1 cellular context compared by ENCODE assay signal in genomic region chr11:108008656-108009496, GRCh38.
TF ChIP-seq lines count a peak whose summit lies in the region.

Gene CUL5, plus strand, starts transcription at chr11:108008898. Its CDS starts 451 bp downstream, at chr11:108009349.

TF ChIP-seq in HepG2, 621 proteins besides CTCF, POLR2A, EP300 and RAD21 (continued from another document and continues in another):
- peak; percentile 61; the same call in 1 of the 2 replicates for TF ChIP-seq HIVEP1 (CRISPR knock-in tag; IDR thresholded peaks at IDR 0.05)
- TF ChIP-seq ZBTB8A (CRISPR knock-in tag; IDR thresholded peaks at IDR 0.05; ENCODE audit: borderline replicate concordance, low read depth), result no peak
- peak; percentile 59; the same call in 1 of the 2 replicates for TF ChIP-seq KLF15 (CRISPR knock-in tag; IDR thresholded peaks at IDR 0.05; ENCODE audit: borderline replicate concordance)
- no peak for TF ChIP-seq SUZ12 (IDR thresholded peaks at IDR 0.05; ENCODE audit: low read depth, low read length)
- TF ChIP-seq, protein P1, sequence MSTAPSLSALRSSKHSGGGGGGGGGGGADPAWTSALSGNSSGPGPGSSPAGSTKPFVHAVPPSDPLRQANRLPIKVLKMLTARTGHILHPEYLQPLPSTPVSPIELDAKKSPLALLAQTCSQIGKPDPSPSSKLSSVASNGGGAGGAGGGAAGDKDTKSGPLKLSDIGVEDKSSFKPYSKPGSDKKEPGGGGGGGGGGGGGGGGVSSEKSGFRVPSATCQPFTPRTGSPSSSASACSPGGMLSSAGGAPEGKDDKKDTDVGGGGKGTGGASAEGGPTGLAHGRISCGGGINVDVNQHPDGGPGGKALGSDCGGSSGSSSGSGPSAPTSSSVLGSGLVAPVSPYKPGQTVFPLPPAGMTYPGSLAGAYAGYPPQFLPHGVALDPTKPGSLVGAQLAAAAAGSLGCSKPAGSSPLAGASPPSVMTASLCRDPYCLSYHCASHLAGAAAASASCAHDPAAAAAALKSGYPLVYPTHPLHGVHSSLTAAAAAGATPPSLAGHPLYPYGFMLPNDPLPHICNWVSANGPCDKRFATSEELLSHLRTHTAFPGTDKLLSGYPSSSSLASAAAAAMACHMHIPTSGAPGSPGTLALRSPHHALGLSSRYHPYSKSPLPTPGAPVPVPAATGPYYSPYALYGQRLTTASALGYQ (CRISPR knock-in tag; IDR thresholded peaks at IDR 0.05), result peak; percentile 34; the same call in 1 of the 2 replicates
- peak; percentile 93 for TF ChIP-seq NRL (CRISPR knock-in tag; IDR thresholded peaks at IDR 0.05; ENCODE audit: borderline replicate concordance)
- peak; percentile 91 for TF ChIP-seq BCL3 (CRISPR knock-in tag; IDR thresholded peaks at IDR 0.05)
- TF ChIP-seq, protein P2, sequence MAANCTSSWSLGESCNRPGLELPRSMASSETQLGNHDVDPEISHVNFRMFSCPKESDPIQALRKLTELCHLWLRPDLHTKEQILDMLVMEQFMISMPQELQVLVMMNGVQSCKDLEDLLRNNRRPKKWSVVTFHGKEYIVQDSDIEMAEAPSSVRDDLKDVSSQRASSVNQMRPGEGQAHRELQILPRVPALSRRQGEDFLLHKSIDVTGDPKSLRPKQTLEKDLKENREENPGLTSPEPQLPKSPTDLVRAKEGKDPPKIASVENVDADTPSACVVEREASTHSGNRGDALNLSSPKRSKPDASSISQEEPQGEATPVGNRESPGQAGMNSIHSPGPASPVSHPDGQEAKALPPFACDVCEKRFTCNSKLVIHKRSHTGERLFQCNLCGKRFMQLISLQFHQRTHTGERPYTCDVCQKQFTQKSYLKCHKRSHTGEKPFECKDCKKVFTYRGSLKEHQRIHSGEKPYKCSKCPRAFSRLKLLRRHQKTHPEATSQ (CRISPR knock-in tag; IDR thresholded peaks at IDR 0.05; ENCODE audit: borderline replicate concordance), result no peak
- TF ChIP-seq CBX5 (CRISPR knock-in tag; IDR thresholded peaks at IDR 0.05; ENCODE audit: borderline replicate concordance), result no peak; the same call in 1 of the 2 replicates
- TF ChIP-seq HNRNPUL1 (IDR thresholded peaks at IDR 0.05; ENCODE audit: low read depth, low read length), result no peak
- TF ChIP-seq, protein P3, sequence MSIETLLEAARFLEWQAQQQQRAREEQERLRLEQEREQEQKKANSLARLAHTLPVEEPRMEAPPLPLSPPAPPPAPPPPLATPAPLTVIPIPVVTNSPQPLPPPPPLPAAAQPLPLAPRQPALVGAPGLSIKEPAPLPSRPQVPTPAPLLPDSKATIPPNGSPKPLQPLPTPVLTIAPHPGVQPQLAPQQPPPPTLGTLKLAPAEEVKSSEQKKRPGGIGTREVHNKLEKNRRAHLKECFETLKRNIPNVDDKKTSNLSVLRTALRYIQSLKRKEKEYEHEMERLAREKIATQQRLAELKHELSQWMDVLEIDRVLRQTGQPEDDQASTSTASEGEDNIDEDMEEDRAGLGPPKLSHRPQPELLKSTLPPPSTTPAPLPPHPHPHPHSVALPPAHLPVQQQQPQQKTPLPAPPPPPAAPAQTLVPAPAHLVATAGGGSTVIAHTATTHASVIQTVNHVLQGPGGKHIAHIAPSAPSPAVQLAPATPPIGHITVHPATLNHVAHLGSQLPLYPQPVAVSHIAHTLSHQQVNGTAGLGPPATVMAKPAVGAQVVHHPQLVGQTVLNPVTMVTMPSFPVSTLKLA (IDR thresholded peaks at IDR 0.05), result peak; percentile 28; the same call in 1 of the 2 replicates
- TF ChIP-seq ZNF512B (CRISPR knock-in tag; IDR thresholded peaks at IDR 0.05; ENCODE audit: borderline replicate concordance), result no peak
- no peak for TF ChIP-seq TRAFD1 (CRISPR knock-in tag; IDR thresholded peaks at IDR 0.05; ENCODE audit: borderline replicate concordance)
- TF ChIP-seq TEAD2 (CRISPR knock-in tag; IDR thresholded peaks at IDR 0.05), result peak; percentile 16; the same call in 1 of the 2 replicates
- TF ChIP-seq, protein P4, sequence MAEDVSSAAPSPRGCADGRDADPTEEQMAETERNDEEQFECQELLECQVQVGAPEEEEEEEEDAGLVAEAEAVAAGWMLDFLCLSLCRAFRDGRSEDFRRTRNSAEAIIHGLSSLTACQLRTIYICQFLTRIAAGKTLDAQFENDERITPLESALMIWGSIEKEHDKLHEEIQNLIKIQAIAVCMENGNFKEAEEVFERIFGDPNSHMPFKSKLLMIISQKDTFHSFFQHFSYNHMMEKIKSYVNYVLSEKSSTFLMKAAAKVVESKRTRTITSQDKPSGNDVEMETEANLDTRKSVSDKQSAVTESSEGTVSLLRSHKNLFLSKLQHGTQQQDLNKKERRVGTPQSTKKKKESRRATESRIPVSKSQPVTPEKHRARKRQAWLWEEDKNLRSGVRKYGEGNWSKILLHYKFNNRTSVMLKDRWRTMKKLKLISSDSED (CRISPR knock-in tag; IDR thresholded peaks at IDR 0.05), result no peak
- no peak for TF ChIP-seq SNAPC5 (CRISPR knock-in tag; IDR thresholded peaks at IDR 0.05; ENCODE audit: borderline replicate concordance)
- 0 out of 2 replicates have a peak, but pooled peaks have one; percentile 16 for TF ChIP-seq ZNF646 (CRISPR knock-in tag; IDR thresholded peaks at IDR 0.05)
- TF ChIP-seq GATA4 (IDR thresholded peaks at IDR 0.05; ENCODE audit: borderline replicate concordance, low read depth), result peak; percentile 67; the same call in 1 of the 2 replicates
- TF ChIP-seq ZNF251 (CRISPR knock-in tag; IDR thresholded peaks at IDR 0.05), result no peak; the same call in 1 of the 2 replicates
- TF ChIP-seq AGO2 (optimal IDR thresholded peaks at IDR 0.05; ENCODE audit: low read depth, low read length), result peak; percentile 85
- peak; percentile 95; the same call in 1 of the 2 replicates for TF ChIP-seq ZNF414 (CRISPR knock-in tag; IDR thresholded peaks at IDR 0.05)
- TF ChIP-seq, protein P5, sequence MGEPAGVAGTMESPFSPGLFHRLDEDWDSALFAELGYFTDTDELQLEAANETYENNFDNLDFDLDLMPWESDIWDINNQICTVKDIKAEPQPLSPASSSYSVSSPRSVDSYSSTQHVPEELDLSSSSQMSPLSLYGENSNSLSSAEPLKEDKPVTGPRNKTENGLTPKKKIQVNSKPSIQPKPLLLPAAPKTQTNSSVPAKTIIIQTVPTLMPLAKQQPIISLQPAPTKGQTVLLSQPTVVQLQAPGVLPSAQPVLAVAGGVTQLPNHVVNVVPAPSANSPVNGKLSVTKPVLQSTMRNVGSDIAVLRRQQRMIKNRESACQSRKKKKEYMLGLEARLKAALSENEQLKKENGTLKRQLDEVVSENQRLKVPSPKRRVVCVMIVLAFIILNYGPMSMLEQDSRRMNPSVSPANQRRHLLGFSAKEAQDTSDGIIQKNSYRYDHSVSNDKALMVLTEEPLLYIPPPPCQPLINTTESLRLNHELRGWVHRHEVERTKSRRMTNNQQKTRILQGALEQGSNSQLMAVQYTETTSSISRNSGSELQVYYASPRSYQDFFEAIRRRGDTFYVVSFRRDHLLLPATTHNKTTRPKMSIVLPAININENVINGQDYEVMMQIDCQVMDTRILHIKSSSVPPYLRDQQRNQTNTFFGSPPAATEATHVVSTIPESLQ (CRISPR knock-in tag; conservative IDR thresholded peaks at IDR 0.05), result no peak
- TF ChIP-seq, protein P6, sequence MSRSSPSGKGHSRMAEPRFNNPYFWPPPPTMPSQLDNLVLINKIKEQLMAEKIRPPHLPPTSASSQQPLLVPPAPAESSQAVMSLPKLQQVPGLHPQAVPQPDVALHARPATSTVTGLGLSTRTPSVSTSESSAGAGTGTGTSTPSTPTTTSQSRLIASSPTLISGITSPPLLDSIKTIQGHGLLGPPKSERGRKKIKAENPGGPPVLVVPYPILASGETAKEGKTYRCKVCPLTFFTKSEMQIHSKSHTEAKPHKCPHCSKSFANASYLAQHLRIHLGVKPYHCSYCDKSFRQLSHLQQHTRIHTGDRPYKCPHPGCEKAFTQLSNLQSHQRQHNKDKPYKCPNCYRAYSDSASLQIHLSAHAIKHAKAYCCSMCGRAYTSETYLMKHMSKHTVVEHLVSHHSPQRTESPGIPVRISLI (CRISPR knock-in tag; IDR thresholded peaks at IDR 0.05; ENCODE audit: borderline replicate concordance), result peak; percentile 28; the same call in 1 of the 2 replicates
- TF ChIP-seq ZMYM4 (CRISPR knock-in tag; IDR thresholded peaks at IDR 0.05), result peak; percentile 90
- TF ChIP-seq TCF7L2 (IDR thresholded peaks at IDR 0.05; ENCODE audit: low read depth, low read length), result no peak
